8 cellular contexts compared by ENCODE assay signal in the genomic region with DNA sequence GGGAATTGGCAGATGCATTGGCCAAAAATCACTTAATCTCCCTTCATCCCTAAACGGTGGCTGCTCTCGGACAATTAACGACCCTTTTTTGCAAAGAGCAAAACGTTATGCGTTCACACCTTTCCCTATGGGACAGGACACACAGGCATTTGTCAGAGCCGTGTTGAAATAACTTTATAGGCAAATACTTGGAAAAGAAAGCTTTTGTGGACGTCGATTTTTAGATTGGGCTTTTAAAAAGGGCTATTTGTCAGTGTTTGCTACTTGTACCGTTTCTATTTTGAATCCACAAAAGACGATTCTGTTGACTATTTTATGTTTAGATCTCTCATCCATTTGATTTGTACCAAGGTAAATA.
DNase-seq lines count a peak whose midpoint lies in the region; ATAC-seq and TF ChIP-seq lines count a peak whose summit lies in the region.

No MANE protein-coding gene starts in this region.

- TF ChIP-seq EP300 in gastroesophageal sphincter (IDR thresholded peaks at IDR 0.05) = no peak

- WGBS in gastroesophageal sphincter (ENCODE audit: low coverage in 1 of 2), 2 donors = 14 to 19% methylated on average over 8 to 10 of the region's 10 CpGs
- WGBS in prostate gland = 12% methylated on average over 10 of the region's 10 CpGs

- peak overlapping the region; percentile 64 for H3K27ac Mint-ChIP-seq in nephron progenitor cell

- no peak for TF ChIP-seq POLR2A in gastroesophageal sphincter (IDR thresholded peaks at IDR 0.05)
- TF ChIP-seq POLR2A in prostate gland (IDR thresholded peaks at IDR 0.05) = no peak

- H3K27ac ChIP-seq in coronary artery = no peak overlapping the region
- H3K27ac ChIP-seq in gastroesophageal sphincter = no peak overlapping the region
- H3K27ac ChIP-seq in prostate gland = no peak overlapping the region

- H3K27me3 Mint-ChIP-seq in nephron progenitor cell (ENCODE audit: low read depth, poor library complexity) = peaks cover 8% of the 10 kb centered on the region

- DNase-seq in COLO829 (ENCODE audit: low spot score) = peak; percentile 20
- peak; percentile 26 for DNase-seq in KBM-7
- no peak for DNase-seq in coronary artery (ENCODE audit: low spot score)
- DNase-seq in nephron progenitor cell = no peak
- DNase-seq in prostate gland (ENCODE audit: low spot score) = no peak
- no peak for DNase-seq in SKM-1 treated with dmso at 0.1 percent for 144 hours (lab: John Stamatoyannopoulos, UW; ENCODE audit: unreplicated experiment)
- DNase-seq in stimulated activated naive CD4-positive, alpha-beta T cell treated with Interleukin-2 at 50 U/mL for 16 hours (lab: John Stamatoyannopoulos, UW) = no peak

- H3K4me3 ChIP-seq in coronary artery (peak overlapping the region; percentile 75), gastroesophageal sphincter (peak overlapping the region in 1 of 2 donors; percentile 52), prostate gland (peak overlapping the region in 1 of 2 donors; percentile 34)

- in situ Hi-C loops in KBM-7 (cut with MboI; ENCODE audit: low pct_unique_long_range_greater_than_20kb, low sequenced_read_pairs) = no loop called here

- H3K9me3 ChIP-seq in gastroesophageal sphincter (no peaks in the 10 kb centered on the region), prostate gland (no peaks in the 10 kb centered on the region)

- TF ChIP-seq CTCF in coronary artery (IDR thresholded peaks at IDR 0.05) (no peak), nephron progenitor cell (IDR thresholded peaks at IDR 0.05) (no peak), gastroesophageal sphincter (IDR thresholded peaks at IDR 0.05) (no peak), prostate gland (IDR thresholded peaks at IDR 0.05) (no peak)

- H3K36me3 Mint-ChIP-seq in nephron progenitor cell (ENCODE audit: low read depth) = no peaks in the 10 kb centered on the region

- H3K36me3 ChIP-seq in gastroesophageal sphincter = no peaks in the 10 kb centered on the region
- H3K36me3 ChIP-seq in prostate gland = no peaks in the 10 kb centered on the region

- peak overlapping the region; percentile 96 for H3K4me3 Mint-ChIP-seq in nephron progenitor cell

- peaks cover 4% of the 10 kb centered on the region for H3K4me1 Mint-ChIP-seq in nephron progenitor cell

- intact Hi-C loops in prostate gland (cut with DNase I) = loop anchor here (2.0 to 10.0 kb wide), 2 partner anchors 162 to 950 kb away; no protein-coding TSS in a partner anchor

- peaks cover 0 to 11% (median 4%) of the 10 kb centered on the region in 3 donors for H3K4me1 ChIP-seq in gastroesophageal sphincter
- no peaks in the 10 kb centered on the region for H3K4me1 ChIP-seq in prostate gland (replicated peaks)

- no peak for ATAC-seq in gastroesophageal sphincter

- H3K9me3 Mint-ChIP-seq in nephron progenitor cell = no peaks in the 10 kb centered on the region

- H3K27me3 ChIP-seq in gastroesophageal sphincter (peaks cover 13% of the 10 kb centered on the region), prostate gland (replicated peaks; ENCODE audit: insufficient read depth) (no peaks in the 10 kb centered on the region)

Comparison
In these comparisons a context has a peak if more than half of its experiments do, and no peak if none do; other contexts are left out.
1. DNase-seq: peak in COLO829 (single experiment) and KBM-7 (single experiment); none in coronary artery (single experiment), nephron progenitor cell (single experiment), prostate gland (single experiment), SKM-1 treated with dmso at 0.1 percent for 144 hours (single experiment) and stimulated activated naive CD4-positive, alpha-beta T cell treated with Interleukin-2 at 50 U/mL for 16 hours (single experiment).